In the genomic region with DNA sequence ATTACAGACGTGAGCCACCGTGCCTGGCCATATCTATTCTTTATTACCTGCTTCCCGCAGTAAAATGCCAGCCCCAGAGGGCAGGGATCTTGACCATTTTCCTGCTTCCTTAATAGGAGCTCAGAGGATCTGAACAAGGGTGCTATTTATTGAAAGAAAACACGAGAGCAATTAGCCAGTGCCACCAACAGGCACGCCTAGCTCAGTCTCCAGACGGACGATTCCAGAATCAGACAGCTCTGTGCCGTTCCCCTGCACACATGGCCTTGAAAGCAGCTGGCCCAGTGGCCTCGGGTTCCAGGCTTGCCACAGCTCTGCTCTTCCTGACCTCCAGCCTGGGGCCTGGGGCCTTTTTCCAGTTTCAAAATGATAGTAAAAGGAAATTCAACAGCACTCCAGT, we compare ENCODE assay signal across 24 cellular contexts.
A peak's percentile ranks its signal among the peaks of the same experiment; 100 is the strongest.
DNase-seq lines count a peak whose midpoint lies in the region; ATAC-seq, FAIRE-seq and TF ChIP-seq lines count a peak whose summit lies in the region.
"Had no signal": no experiment of that assay in that cellular context is flagged by ENCODE, and none has a peak within 500 bp of the region (broad histone marks: within the 10 kb centered on the region; RNA-seq: fewer than 3 reads in every experiment).

No MANE protein-coding gene starts in this region.

- POLR2A ChIA-PET in H1 (lab: Charles Lee; ENCODE audit: partially characterized antibody): interaction anchor here (1.1 to 1.2 kb wide), 2 partner anchors 10 to 14 kb away, joined by 5 read pairs; no protein-coding TSS in a partner anchor

- no peaks in the 10 kb centered on the region for H3K79me1 ChIP-seq in H9 (ENCODE audit: insufficient read depth, low read depth, low read length, poor library complexity, severe bottlenecking)
- no peaks in the 10 kb centered on the region for H3K79me1 ChIP-seq in H1 (ENCODE audit: low read depth, low read length)

- ATAC-seq in activated T-cell treated with anti-CD3 and anti-CD28 coated beads, Interleukin-2, amount 50 U/mL, for 72 hours (replicated peaks in 1 of 2): no peak
- ATAC-seq: stimulated activated naive B cell treated with anti-CD40 and anti-IgM and Interleukin-4, amounts not matched to agents 10 μg/mL and 1 μg/mL and 100 μg/mL, for 72 hours had no signal

- H2BK12ac ChIP-seq in H9 (ENCODE audit: insufficient read length, low read depth, low read length) (no peak overlapping the region), H1 (ENCODE audit: low read depth, low read length) (no peak overlapping the region)

- TF ChIP-seq CTCF in H9 (conservative IDR thresholded peaks at IDR 0.05): no peak
- TF ChIP-seq CTCF in H1 (IDR thresholded peaks at IDR 0.05; ENCODE audit: control extremely low read depth in 1 of 3, insufficient read depth in 1 of 3, low read depth in 1 of 3, low read length in 3 of 3): no peak
- no peak for TF ChIP-seq CTCF in mesothelial cell of epicardium (IDR thresholded peaks at IDR 0.05; ENCODE audit: unreplicated experiment)

- CTCF ChIA-PET in H1 (lab: Charles Lee; ENCODE audit: partially characterized antibody): interaction anchor here (0.6 to 1.6 kb wide), 4 partner anchors 12 to 113 kb away, joined by 3 to 12 read pairs (median 3); no protein-coding TSS in a partner anchor

- peak overlapping the region; percentile 46; the same call in 1 of the 2 replicates for H3K14ac ChIP-seq in H9 (ENCODE audit: insufficient read depth, low read length)
- no peak overlapping the region for H3K14ac ChIP-seq in H1 (ENCODE audit: insufficient read length)

- H3K4me1 Mint-ChIP-seq in H9 (peaks cover 24 to 33% of the 10 kb centered on the region in 2 experiments), mesothelial cell of epicardium (peaks cover 35% of the 10 kb centered on the region), immature natural killer cell (no peaks in the 10 kb centered on the region)
- no peaks in the 10 kb centered on the region for H3K4me1 Mint-ChIP-seq in activated T-cell treated with anti-CD3 and anti-CD28 coated beads, Interleukin-2, amount 50 U/mL, for 72 hours (ENCODE audit: low read depth)
- H3K4me1 Mint-ChIP-seq: activated B cell treated with CpG ODN at 0.5 μM for 24 hours had no signal

- H3K79me2 ChIP-seq in H9 (ENCODE audit: insufficient read depth, low read length) (no peaks in the 10 kb centered on the region), H1 (ENCODE audit: control insufficient read depth in 1 of 2, insufficient read depth in 2 of 2, low read length in 2 of 2) (no peaks in the 10 kb centered on the region)

- no peak overlapping the region for H2BK5ac ChIP-seq in H9 (ENCODE audit: insufficient read length, low read length)
- H2BK5ac ChIP-seq in H1 (ENCODE audit: low read depth, low read length): peak overlapping the region; percentile 66; the same call in 1 of the 2 replicates

- no peak overlapping the region for H3T11ph ChIP-seq in H9 (ENCODE audit: low read length)

- H3K9me3 ChIP-seq in H9 (ENCODE audit: control insufficient read depth, low read depth, low read length) (no peaks in the 10 kb centered on the region), H1 (ENCODE audit: insufficient read depth in 2 of 2, low read depth in 1 of 2, low read length in 1 of 2) (peaks cover 4 to 10% of the 10 kb centered on the region in 2 experiments; a peak in 1 of 4 replicates), small intestine (ENCODE audit: control insufficient read depth, low read depth) (no peaks in the 10 kb centered on the region)
- H3K9me3 ChIP-seq: suprapubic skin had no signal

- H3K18ac ChIP-seq in H9 (ENCODE audit: insufficient read length, low read depth, low read length) (no peak overlapping the region), H1 (ENCODE audit: extremely low read depth, low read length) (0 out of 2 replicates have a peak overlapping the region, but pooled peaks have one; percentile 9)

- TF ChIP-seq RAD21 in H1 (IDR thresholded peaks at IDR 0.05 in 1 of 2, conservative IDR thresholded peaks at IDR 0.05 in 1 of 2; ENCODE audit: low read depth in 2 of 2, low read length in 2 of 2): no peak

- WGBS in H9 (ENCODE audit: extremely low coverage, insufficient read length, low lambda C conversion rate): no CpG with 5 or more reads among the region's 9 CpGs
- 92% methylated on average over 9 of the region's 9 CpGs; no CpG with 5 or more reads in 1 of the 2 experiments for WGBS in H1 (ENCODE audit: extremely low coverage in 1 of 2, insufficient coverage in 1 of 2, insufficient read length in 1 of 2, insufficient replicate concordance in 2 of 2, low coverage in 1 of 2, low lambda C conversion rate in 2 of 2, missing lambda C conversion rate in 1 of 2), 2 experiments
- WGBS in small intestine, 3 donors: 13 to 60% (median 36%) methylated on average over 9 of the region's 9 CpGs

- H3K56ac ChIP-seq in H9 (ENCODE audit: insufficient read length, low read depth, low read length) (no peak overlapping the region), H1 (replicated peaks; ENCODE audit: insufficient read length, low read depth, low read length) (no peak overlapping the region)

- H3K27ac Mint-ChIP-seq in H9: peak overlapping the region; percentile 53 to 94 (median 60); a peak in 5 of 7 replicates
- H3K27ac Mint-ChIP-seq in mesothelial cell of epicardium: peak overlapping the region; percentile 89
- no peak overlapping the region for H3K27ac Mint-ChIP-seq in immature natural killer cell
- H3K27ac Mint-ChIP-seq in activated T-cell treated with anti-CD3 and anti-CD28 coated beads, Interleukin-2, amount 50 U/mL, for 72 hours: no peak overlapping the region
- H3K27ac Mint-ChIP-seq: activated B cell treated with CpG ODN at 0.5 μM for 24 hours; activated CD4-positive, alpha-beta memory T cell treated with anti-CD3 and anti-CD28 coated beads for 36 hours had no signal

- H3K9me3 Mint-ChIP-seq in H9 (peaks cover 22 to 27% of the 10 kb centered on the region in 2 experiments), mesothelial cell of epicardium (peaks cover 13% of the 10 kb centered on the region), immature natural killer cell (no peaks in the 10 kb centered on the region)
- H3K9me3 Mint-ChIP-seq in activated T-cell treated with anti-CD3 and anti-CD28 coated beads, Interleukin-2, amount 50 U/mL, for 72 hours: no peaks in the 10 kb centered on the region
- H3K9me3 Mint-ChIP-seq: activated CD4-positive, alpha-beta memory T cell treated with anti-CD3 and anti-CD28 coated beads for 36 hours had no signal

- H3K36me3 ChIP-seq in H1 (ENCODE audit: control insufficient read depth in 2 of 4, insufficient read depth in 4 of 4, low read length in 3 of 4): no peaks in the 10 kb centered on the region
- no peaks in the 10 kb centered on the region for H3K36me3 ChIP-seq in small intestine (ENCODE audit: control insufficient read depth in 2 of 2, insufficient read depth in 2 of 2, low read length in 2 of 2)
- H3K36me3 ChIP-seq: suprapubic skin had no signal

- H2BK120ac ChIP-seq in H9 (ENCODE audit: low read depth, low read length, poor library complexity, severe bottlenecking) (no peak overlapping the region), H1 (replicated peaks; ENCODE audit: low read depth, low read length) (peak overlapping the region; percentile 88)

- H2AFZ ChIP-seq in H9 (ENCODE audit: low read length) (no peak overlapping the region), H1 (ENCODE audit: low read length) (no peak overlapping the region)

- no peaks in the 10 kb centered on the region for H3K23me2 ChIP-seq in H9 (ENCODE audit: insufficient read length, low read depth, low read length, poor library complexity, severe bottlenecking)
- no peaks in the 10 kb centered on the region for H3K23me2 ChIP-seq in H1 (ENCODE audit: low read depth, low read length)

- H3K4me1 ChIP-seq in H9 (ENCODE audit: insufficient read depth, low read length): peaks cover 8% of the 10 kb centered on the region; the same call in 1 of the 2 replicates
- peaks cover 0 to 10% (median 6%) of the 10 kb centered on the region in 4 experiments; a peak in 5 of 7 replicates for H3K4me1 ChIP-seq in H1 (replicated peaks in 1 of 4; ENCODE audit: control insufficient read depth in 3 of 4, insufficient read depth in 4 of 4, low read length in 3 of 4)
- H3K4me1 ChIP-seq in small intestine (ENCODE audit: control insufficient read depth in 2 of 2, insufficient read depth in 1 of 2, low read depth in 1 of 2, low read length in 1 of 2): no peaks in the 10 kb centered on the region
- H3K4me1 ChIP-seq: suprapubic skin had no signal

- H3K4me3 ChIP-seq in H1 (ENCODE audit: extremely low read depth in 1 of 4, insufficient read depth in 2 of 4, low read depth in 3 of 4, low read length in 4 of 4) (no peak overlapping the region), small intestine (ENCODE audit: low read depth in 1 of 2, low read length in 2 of 2) (no peak overlapping the region)
- H3K4me3 ChIP-seq: lung, suprapubic skin had no signal

- H4K5ac ChIP-seq in H9 (ENCODE audit: insufficient read length, low read depth, low read length): no peak overlapping the region
- no peak overlapping the region for H4K5ac ChIP-seq in H1 (ENCODE audit: insufficient read length, low read depth, low read length)

- no peak for TF ChIP-seq POLR2A in H1 (IDR thresholded peaks at IDR 0.05; ENCODE audit: control extremely low read depth in 1 of 2, low read depth in 2 of 2, low read length in 2 of 2)

- H4K20me1 ChIP-seq in H9 (ENCODE audit: control insufficient read depth, insufficient read depth, insufficient read length) (no peaks in the 10 kb centered on the region), H1 (replicated peaks in 1 of 2; ENCODE audit: control insufficient read depth in 1 of 2, insufficient read depth in 2 of 2, low read length in 2 of 2) (no peaks in the 10 kb centered on the region)

- H3K23ac ChIP-seq in H9 (ENCODE audit: insufficient read length, low read depth, low read length): no peak overlapping the region
- H3K23ac ChIP-seq in H1 (ENCODE audit: insufficient read length): no peak overlapping the region

- no peak overlapping the region for H2AK5ac ChIP-seq in H9 (ENCODE audit: insufficient read length, low read length)
- H2AK5ac ChIP-seq in H1 (ENCODE audit: low read depth, low read length): peak overlapping the region; percentile 89; the same call in 1 of the 2 replicates

- H3K27me3 Mint-ChIP-seq in H9 (ENCODE audit: low read depth) (peaks cover 2% of the 10 kb centered on the region), mesothelial cell of epicardium (ENCODE audit: low read depth) (no peaks in the 10 kb centered on the region), immature natural killer cell (ENCODE audit: low read depth in 3 of 3) (peaks cover 0 to 2% (median 0%) of the 10 kb centered on the region in 3 donors)
- H3K27me3 Mint-ChIP-seq in activated T-cell treated with anti-CD3 and anti-CD28 coated beads, Interleukin-2, amount 50 U/mL, for 72 hours (ENCODE audit: low read depth): no peaks in the 10 kb centered on the region

- H3K27ac ChIP-seq in H9 (ENCODE audit: insufficient read length, low read depth, low read length) (no peak overlapping the region), H1 (ENCODE audit: low read depth, low read length) (no peak overlapping the region), small intestine (ENCODE audit: low read depth in 1 of 2, low read length in 1 of 2) (no peak overlapping the region)
- H3K27ac ChIP-seq: C4-2B, epithelial cell of prostate, suprapubic skin had no signal

- H2BK20ac ChIP-seq in H9 (ENCODE audit: low read depth, low read length, poor library complexity, severe bottlenecking) (no peak overlapping the region), H1 (ENCODE audit: low read length) (no peak overlapping the region)

- no peak overlapping the region for H3K4me3 Mint-ChIP-seq in H9
- H3K4me3 Mint-ChIP-seq in mesothelial cell of epicardium: no peak overlapping the region
- no peak overlapping the region for H3K4me3 Mint-ChIP-seq in immature natural killer cell
- no peak overlapping the region for H3K4me3 Mint-ChIP-seq in activated T-cell treated with anti-CD3 and anti-CD28 coated beads, Interleukin-2, amount 50 U/mL, for 72 hours
- H3K4me3 Mint-ChIP-seq: activated B cell treated with CpG ODN at 0.5 μM for 24 hours; activated CD4-positive, alpha-beta memory T cell treated with anti-CD3 and anti-CD28 coated beads for 36 hours; stimulated activated naive B cell treated with anti-CD40 and anti-IgM and Interleukin-4, amounts not matched to agents 10 μg/mL and 1 μg/mL and 100 μg/mL, for 72 hours had no signal

- H3K36me3 Mint-ChIP-seq in H9 (ENCODE audit: insufficient read depth in 1 of 3, low read depth in 3 of 3): peaks cover 11 to 22% (median 19%) of the 10 kb centered on the region in 3 experiments; a peak in 6 of 7 replicates
- H3K36me3 Mint-ChIP-seq in mesothelial cell of epicardium: peaks cover 28% of the 10 kb centered on the region
- no peaks in the 10 kb centered on the region for H3K36me3 Mint-ChIP-seq in immature natural killer cell
- no peaks in the 10 kb centered on the region for H3K36me3 Mint-ChIP-seq in activated T-cell treated with anti-CD3 and anti-CD28 coated beads, Interleukin-2, amount 50 U/mL, for 72 hours (ENCODE audit: insufficient read depth in 2 of 2)
- H3K36me3 Mint-ChIP-seq: activated CD4-positive, alpha-beta memory T cell treated with anti-CD3 and anti-CD28 coated beads for 36 hours had no signal

- FAIRE-seq in H1 (lab: Jason Lieb, UNC): no peak
- FAIRE-seq in small intestine (lab: Jason Lieb, UNC): no peak
- FAIRE-seq: D721Med, islet of Langerhans had no signal

- H3K4me2 ChIP-seq in H9 (ENCODE audit: insufficient read depth, insufficient read length, low read length) (no peak overlapping the region), H1 (ENCODE audit: insufficient read depth in 1 of 2, low read depth in 2 of 2, low read length in 2 of 2) (no peak overlapping the region)

- H2BK15ac ChIP-seq in H9 (ENCODE audit: low read depth, low read length): no peak overlapping the region
- no peak overlapping the region for H2BK15ac ChIP-seq in H1 (ENCODE audit: low read length)

- no peak overlapping the region for H3K9ac ChIP-seq in H9 (ENCODE audit: extremely low read depth, insufficient read length, low read length)
- H3K9ac ChIP-seq in H1 (replicated peaks in 1 of 4; ENCODE audit: extremely low read depth in 1 of 4, low read depth in 3 of 4, low read length in 3 of 4): no peak overlapping the region

- no peak for DNase-seq in H9
- no peak for DNase-seq in H1 (ENCODE audit: low read depth in 1 of 2, low spot score in 2 of 2)
- DNase-seq in mesothelial cell of epicardium (ENCODE audit: low spot score in 2 of 2, unreplicated experiment in 2 of 2): no peak
- peak; percentile 70 for DNase-seq in small intestine
- DNase-seq in immature natural killer cell: no peak
- DNase-seq in activated T-cell treated with anti-CD3 and anti-CD28 coated beads, Interleukin-2, amount 50 U/mL, for 72 hours: no peak
- no peak for DNase-seq in A172 (ENCODE audit: low spot score)
- DNase-seq: activated B cell treated with CpG ODN at 0.5 μM for 24 hours; activated CD4-positive, alpha-beta memory T cell treated with anti-CD3 and anti-CD28 coated beads for 36 hours; activated effector memory CD4-positive, alpha-beta T cell treated with Interleukin-2 at 50 U/mL for 16 hours; cerebellar nuclear complex; NCI-H1092; NCI-H1930; NCI-H748 treated with DMSO at 0.1 percent for 48 hours; occipital lobe; stimulated activated CD4-positive, alpha-beta T cell treated with anti-CD3 and anti-CD28 coated beads, Interleukin-12 subunit alpha, Interleukin-12 subunit beta, amount 100 ng/mL, for 4 hours; stimulated activated CD4-positive, alpha-beta T cell treated with anti-CD3 and anti-CD28 coated beads, Interleukin-4, amount 100 ng/mL, for 24 hours; stimulated activated naive B cell treated with anti-CD40 and anti-IgM and Interleukin-4, amounts not matched to agents 10 μg/mL and 1 μg/mL and 100 μg/mL, for 72 hours had no signal

- H4K91ac ChIP-seq in H9 (ENCODE audit: insufficient read length, low read depth, low read length) (no peak overlapping the region), H1 (replicated peaks; ENCODE audit: insufficient read length, low read length) (peak overlapping the region; percentile 95)

- H4K8ac ChIP-seq in H9 (replicated peaks; ENCODE audit: insufficient read length, low read depth, low read length) (no peak overlapping the region), H1 (ENCODE audit: extremely low read depth, insufficient read depth, low read length) (no peak overlapping the region)

- H3K4ac ChIP-seq in H9 (ENCODE audit: low read depth, low read length) (no peak overlapping the region; the same call in 1 of the 2 replicates), H1 (replicated peaks; ENCODE audit: insufficient read length, low read depth, low read length) (peak overlapping the region; percentile 6)

- no peak for TF ChIP-seq EP300 in H1 (IDR thresholded peaks at IDR 0.05; ENCODE audit: borderline replicate concordance in 1 of 2, low read depth in 2 of 2, low read length in 2 of 2)

- H3K27me3 ChIP-seq in H9 (ENCODE audit: insufficient read depth, low read length) (no peaks in the 10 kb centered on the region), H1 (replicated peaks in 1 of 4; ENCODE audit: control insufficient read depth in 3 of 4, extremely low read depth in 1 of 4, insufficient read depth in 3 of 4, low read length in 3 of 4) (peaks cover 0 to 2% (median 0%) of the 10 kb centered on the region in 4 experiments; a peak in 1 of 7 replicates), small intestine (ENCODE audit: control insufficient read depth in 2 of 2, insufficient read depth in 2 of 2, low read length in 2 of 2) (no peaks in the 10 kb centered on the region)
- H3K27me3 ChIP-seq: suprapubic skin had no signal

Comparison
In these comparisons a context has a peak if more than half of its experiments do, and no peak if none do; other contexts are left out.
1. H3K27ac Mint-ChIP-seq: peak in H9 (3 of 3) and mesothelial cell of epicardium (single experiment); none in immature natural killer cell (0 of 6) and activated T-cell treated with anti-CD3 and anti-CD28 coated beads, Interleukin-2, amount 50 U/mL, for 72 hours (single experiment).